In the genomic region with DNA sequence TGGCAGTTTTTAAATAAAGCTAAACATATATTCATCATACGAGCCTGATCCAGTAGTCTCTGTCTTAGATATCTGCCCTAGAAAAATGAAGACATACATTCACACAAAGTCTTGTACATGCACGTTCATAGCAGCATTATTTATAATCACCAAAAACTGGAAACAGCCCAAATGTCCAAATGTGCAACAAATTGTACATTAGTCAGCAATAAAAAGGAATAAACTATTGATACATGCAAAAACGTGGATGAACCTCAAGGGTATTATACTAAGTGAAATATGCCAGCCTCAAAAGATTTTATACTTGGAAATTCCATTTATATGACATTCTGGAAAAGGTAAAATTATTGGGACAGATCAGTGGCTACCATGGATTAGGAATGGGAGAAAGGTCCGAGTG, we compare ENCODE assay signal across 2 cellular contexts.
A peak's percentile ranks its signal among the peaks of the same experiment; 100 is the strongest.
TF ChIP-seq lines count a peak whose summit lies in the region.

No MANE protein-coding gene starts in this region.

TF ChIP-seq in A549, 52 proteins besides CTCF, POLR2A, EP300 and RAD21:
- TF ChIP-seq SMC3 (IDR thresholded peaks at IDR 0.05) = no peak
- TF ChIP-seq NPAS2 (CRISPR knock-in tag; IDR thresholded peaks at IDR 0.05; ENCODE audit: borderline replicate concordance) = no peak
- TF ChIP-seq TP53 (CRISPR knock-in tag; IDR thresholded peaks at IDR 0.05) = no peak
- TF ChIP-seq JUNB (IDR thresholded peaks at IDR 0.05) = no peak
- peak; percentile 92 for TF ChIP-seq MAFK (IDR thresholded peaks at IDR 0.05; ENCODE audit: partially characterized antibody)
- no peak for TF ChIP-seq HDAC2 (IDR thresholded peaks at IDR 0.05)

TF ChIP-seq in IMR-90, 13 proteins besides CTCF, POLR2A, EP300 and RAD21:
- TF ChIP-seq RCOR1 (IDR thresholded peaks at IDR 0.05; ENCODE audit: insufficient replicate concordance, low read length) = no peak
- no peak for TF ChIP-seq CEBPB (IDR thresholded peaks at IDR 0.05; ENCODE audit: low read depth, low read length)
- no peak for TF ChIP-seq CHD1 (IDR thresholded peaks at IDR 0.05; ENCODE audit: low read depth, low read length)
- TF ChIP-seq MAFK (IDR thresholded peaks at IDR 0.05; ENCODE audit: low read depth, low read length) = peak; percentile 80
- no peak for TF ChIP-seq BHLHE40 (IDR thresholded peaks at IDR 0.05; ENCODE audit: low read depth, low read length)
- TF ChIP-seq SMC3 (IDR thresholded peaks at IDR 0.05; ENCODE audit: low read depth, low read length) = no peak
- no peak for TF ChIP-seq NFE2L2 (IDR thresholded peaks at IDR 0.05; ENCODE audit: low read depth, low read length)
